24 cellular contexts compared by ENCODE assay signal in the genomic region with DNA sequence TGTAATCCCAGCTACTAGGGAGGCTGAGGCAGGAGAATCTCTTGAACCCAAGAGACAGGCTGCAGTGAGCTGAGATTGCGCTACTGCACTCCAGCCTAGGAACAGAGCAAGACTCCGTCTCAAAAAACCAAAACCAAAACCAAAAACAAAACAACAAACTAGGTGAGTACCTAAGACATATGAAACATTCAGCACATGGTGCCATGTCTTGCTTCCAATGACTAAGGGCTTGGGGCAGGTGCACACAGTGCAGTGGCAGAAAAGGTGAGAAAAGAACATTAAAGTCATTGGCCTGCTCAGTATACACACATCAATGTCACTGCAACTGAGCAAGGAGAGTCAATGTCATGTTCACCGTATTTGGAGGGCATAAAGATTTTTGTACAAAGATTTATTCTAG. TPM values are rescaled to one million over a fixed set of nuclear protein-coding genes. Genes with fewer than 3 reads are reported as not detected.
"Had no signal": no experiment of that assay in that cellular context is flagged by ENCODE, and none has a peak within 500 bp of the region (broad histone marks: within the 10 kb centered on the region; RNA-seq: fewer than 3 reads in every experiment).

No MANE protein-coding gene starts in this region.

- H3K27ac ChIP-seq: PC-9, Peyer's patch, SJCRH30 had no signal

- H3K36me3 ChIP-seq: SJCRH30 had no signal

- H3K9me3 ChIP-seq: Peyer's patch, SJCRH30 had no signal

- H3K4me3 ChIP-seq: PC-9, Peyer's patch, SJCRH30 had no signal

- H3K4me2 ChIP-seq: PC-9 had no signal

- DNase-seq: KBM-7; NCI-H1092; NCI-H1105 treated with DMSO at 0.1 percent for 48 hours; NCI-H1417 treated with DMSO at 0.1 percent for 48 hours; NCI-H146; NCI-H187; NCI-H2029; NCI-H2081 treated with DMSO at 0.1 percent for 48 hours; NCI-H2171; NCI-H226; NCI-H446; NCI-H510A; NCI-H524 treated with DMSO at 0.1 percent for 48 hours; NCI-H69; NCI-H774; NK-92 treated with Interleukin-12 subunit alpha and Interleukin-12 subunit beta, amount 100 ng/mL, for 24 hours; OCI-M1; PC-9; Peyer's patch; SHP77 treated with DMSO at 0.1 percent for 48 hours; SJCRH30 had no signal

- H2AFZ ChIP-seq: PC-9 had no signal

- H3K27me3 ChIP-seq: SJCRH30 had no signal

- ATAC-seq: SK-N-SH treated with all-trans-retinoic acid at 6 μM for 48 hours had no signal

RNA-seq across cellular contexts. Expression of gene ACTA1, which starts 4.1 kb away (rescaled TPM):
- total RNA-seq: MCF 10A, PC-9, RPMI7951 had no signal
